ENCODE assay signal across 8 cellular contexts in the genomic region with DNA sequence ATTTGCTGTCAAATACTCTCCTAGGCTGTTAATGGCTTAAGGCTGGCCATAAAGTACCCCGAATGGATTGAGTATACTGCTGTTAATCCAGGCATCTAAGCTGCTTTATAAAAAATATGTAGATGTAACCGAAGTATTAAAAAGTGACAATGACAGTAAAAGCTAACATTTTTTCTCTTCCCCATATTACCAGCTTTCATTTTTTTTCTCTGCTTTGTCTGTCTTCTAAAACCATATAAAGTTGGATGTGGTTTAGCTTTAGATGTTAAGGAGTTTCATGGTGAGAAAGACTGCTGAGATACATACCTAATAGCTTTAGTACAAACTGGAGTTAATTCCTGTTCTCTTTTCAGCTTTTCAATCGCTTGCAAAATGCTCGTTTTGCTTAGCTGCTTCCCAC. TPM values are rescaled to one million over a fixed set of nuclear protein-coding genes. Genes with fewer than 3 reads are reported as not detected.
A peak's percentile ranks its signal among the peaks of the same experiment; 100 is the strongest.
DNase-seq lines count a peak whose midpoint lies in the region; ATAC-seq, FAIRE-seq and TF ChIP-seq lines count a peak whose summit lies in the region.

No MANE protein-coding gene starts in this region.

- H3K4me3 Mint-ChIP-seq in memory B cell = peak overlapping the region; percentile 97

- POLR2A ChIA-PET in GM12878 (lab: Charles Lee) = interaction anchor here (0.7 to 1.8 kb wide), 10 partner anchors 14 to 1136 kb away, joined by 3 to 6 read pairs (median 4); no protein-coding TSS in a partner anchor

- H4K20me1 ChIP-seq in GM12878 (ENCODE audit: control insufficient read depth, insufficient read depth) = no peaks in the 10 kb centered on the region

- H3K27ac Mint-ChIP-seq in memory B cell = no peak overlapping the region

- TF ChIP-seq CTCF in heart left ventricle (IDR thresholded peaks at IDR 0.05) = no peak
- TF ChIP-seq CTCF in GM12878 (IDR thresholded peaks at IDR 0.05 in 2 of 3, conservative IDR thresholded peaks at IDR 0.05 in 1 of 3; ENCODE audit: control insufficient read depth in 2 of 3, extremely low read depth in 1 of 3, insufficient read depth in 1 of 3, low read depth in 3 of 3, low read length in 3 of 3) = no peak
- no peak for TF ChIP-seq CTCF in vagina (IDR thresholded peaks at IDR 0.05)

- BruUV-seq in GM12878 (replicated peaks; lab: Mats Ljungman, UMichigan) = TSS peak; percentile 53

- no peaks in the 10 kb centered on the region for H3K36me3 Mint-ChIP-seq in memory B cell

- H3K36me3 ChIP-seq in heart left ventricle (no peaks in the 10 kb centered on the region), GM12878 (ENCODE audit: control insufficient read depth in 2 of 2, insufficient read depth in 2 of 2, low read length in 1 of 2) (peaks cover 0 to 5% of the 10 kb centered on the region in 2 experiments; a peak in 2 of 4 replicates), vagina (no peaks in the 10 kb centered on the region)

- RAD21 ChIA-PET in GM12878 (lab: Charles Lee; ENCODE audit: unreplicated experiment) = interaction anchor here (0.8 to 2.4 kb wide), 14 partner anchors 37 to 1212 kb away, joined by 3 to 12 read pairs (median 4); partner anchors contain the start of gene WBP4

- in situ Hi-C loops in GM12878 (cut with MboI) = no loop called here

- SMC1A ChIA-PET in GM12878 (lab: Charles Lee; ENCODE audit: uncharacterized antibody, unreplicated experiment) = interaction anchor here (0.8 to 4.2 kb wide), 15 partner anchors 10 to 230 kb away, joined by 3 to 21 read pairs (median 3); no protein-coding TSS in a partner anchor

- peaks cover 38% of the 10 kb centered on the region for H3K4me1 Mint-ChIP-seq in memory B cell

- H3K27me3 ChIP-seq in heart left ventricle = no peaks in the 10 kb centered on the region
- no peaks in the 10 kb centered on the region for H3K27me3 ChIP-seq in GM12878 (replicated peaks in 1 of 2; ENCODE audit: control insufficient read depth in 2 of 2, insufficient read depth in 2 of 2, low read length in 1 of 2)
- no peaks in the 10 kb centered on the region for H3K27me3 ChIP-seq in vagina

- H3K27ac ChIP-seq in heart left ventricle = peak overlapping the region; percentile 68 to 94 (median 90)
- H3K27ac ChIP-seq in GM12878 (ENCODE audit: control insufficient read depth, insufficient read depth) = peak overlapping the region; percentile 93
- peak overlapping the region; percentile 94 for H3K27ac ChIP-seq in vagina

- DNase-seq in heart left ventricle (no peak), Right ventricle myocardium superior (no peak), GM12878 (ENCODE audit: low read depth, low spot score) (no peak), memory B cell (ENCODE audit: low spot score in 2 of 2) (no peak), vagina (ENCODE audit: extremely low spot score in 2 of 2) (no peak), anterior cingulate cortex (lab: John Stamatoyannopoulos, UW) (no peak), 8988T (no peak)
- no peak for DNase-seq in stimulated activated CD4-positive, alpha-beta T cell treated with anti-CD3 and anti-CD28 coated beads, Interleukin-1b, Interleukin-23, amount 100 ng/mL, for 48 hours

- peak overlapping the region; percentile 35 for H2AFZ ChIP-seq in GM12878 (ENCODE audit: control insufficient read depth, low read depth, low read length)

- no peak for TF ChIP-seq EP300 in GM12878 (IDR thresholded peaks at IDR 0.05; ENCODE audit: borderline replicate concordance in 1 of 2, control insufficient read depth in 1 of 2, low read depth in 2 of 2, low read length in 2 of 2)

- 14 to 32% (median 28%) methylated on average over 4 of the region's 4 CpGs for WGBS in heart left ventricle, 4 donors
- 0% methylated on average over 4 of the region's 4 CpGs for WGBS in GM12878 (ENCODE audit: insufficient coverage, insufficient replicate concordance, low lambda C conversion rate, missing lambda C conversion rate)

- no peak for FAIRE-seq in GM12878 (lab: Jason Lieb, UNC)

- ATAC-seq in heart left ventricle = no peak
- ATAC-seq in Right ventricle myocardium superior (ENCODE audit: poor library complexity) = no peak
- ATAC-seq in GM12878 = no peak
- no peak for ATAC-seq in memory B cell (ENCODE audit: low read depth)

- no peaks in the 10 kb centered on the region for H3K27me3 Mint-ChIP-seq in memory B cell

- no peaks in the 10 kb centered on the region for H3K9me3 Mint-ChIP-seq in memory B cell

- peak overlapping the region; percentile 85 to 98 (median 90) for H3K4me3 ChIP-seq in heart left ventricle
- H3K4me3 ChIP-seq in GM12878 = peak overlapping the region; percentile 89
- H3K4me3 ChIP-seq in vagina = peak overlapping the region; percentile 94

- H3K9ac ChIP-seq in GM12878 (ENCODE audit: control insufficient read depth, insufficient read depth, low read length) = peak overlapping the region; percentile 93

- CTCF ChIA-PET in GM12878 (lab: Yijun Ruan, JAX) = interaction anchor here (0.7 to 1.8 kb wide), 9 partner anchors 13 to 604 kb away, joined by 3 to 6 read pairs (median 4); no protein-coding TSS in a partner anchor

- no peak for TF ChIP-seq POLR2A in heart left ventricle (IDR thresholded peaks at IDR 0.05)
- no peak for TF ChIP-seq POLR2A in GM12878 (IDR thresholded peaks at IDR 0.05; ENCODE audit: low read depth, low read length)
- no peak for TF ChIP-seq POLR2A in vagina (IDR thresholded peaks at IDR 0.05)

- H3K4me2 ChIP-seq in GM12878 (ENCODE audit: control insufficient read depth, insufficient read depth) = peak overlapping the region; percentile 77

- peaks cover 0 to 4% (median 0%) of the 10 kb centered on the region in 12 donors for H3K9me3 ChIP-seq in heart left ventricle
- no peaks in the 10 kb centered on the region; the same call in 2 of the 3 replicates for H3K9me3 ChIP-seq in GM12878 (replicated peaks; ENCODE audit: control insufficient read depth, insufficient read depth, low read length)
- no peaks in the 10 kb centered on the region for H3K9me3 ChIP-seq in vagina

- intact Hi-C loops in heart left ventricle (cut with DNase I) (loop anchor here in 1 of 10 donors (1.0 kb wide), 1 partner anchor 11 kb away; no protein-coding TSS in a partner anchor), Right ventricle myocardium superior (cut with DNase I) (no loop called here), GM12878 (cut with micrococcal nuclease; ENCODE audit: unreplicated experiment) (loop anchor here (5.0 to 10.0 kb wide), 5 partner anchors 135 to 1288 kb away; partner anchors contain the start of gene DGKH), vagina (cut with DNase I) (no loop called here)

- H3K4me1 ChIP-seq in heart left ventricle (peaks cover 0 to 40% (median 14%) of the 10 kb centered on the region in 12 donors), GM12878 (ENCODE audit: control insufficient read depth, insufficient read depth, low read length) (peaks cover 12% of the 10 kb centered on the region), vagina (peaks cover 22% of the 10 kb centered on the region)

- peaks cover 63% of the 10 kb centered on the region for H3K79me2 ChIP-seq in GM12878 (ENCODE audit: control insufficient read depth, insufficient read depth, low read length)

- TF ChIP-seq RAD21 in GM12878 (IDR thresholded peaks at IDR 0.05; ENCODE audit: insufficient read depth, low read depth, low read length) = no peak

TF ChIP-seq in GM12878, 131 proteins besides CTCF, POLR2A, EP300 and RAD21:
- TF ChIP-seq ZBTB40 (IDR thresholded peaks at IDR 0.05; ENCODE audit: borderline replicate concordance) = peak; percentile 57; the same call in 1 of the 2 replicates
- no peak for TF ChIP-seq STAT1 (conservative IDR thresholded peaks at IDR 0.05)

RNA-seq across cellular contexts. Expression of gene AKAP11, which starts 0.8 kb away (rescaled TPM):
- total RNA-seq in heart left ventricle (10 to 100 TPM; 18.4 to 33.7 (median 24.0) TPM), Right ventricle myocardium superior (20.7 TPM), GM12878 (2014; rRNA removed) (19.0 and 21.2 TPM in 2 replicates), GM12878 (2014; rRNA removed; fragmentation: Illumina TruSeq; extraction: Trizol) (24.9 and 26.9 TPM in 2 replicates), GM12878 (2021) (24.6 and 27.0 TPM in 2 replicates), vagina (25.0 TPM)
- polyA plus RNA-seq in heart left ventricle (10 to 100 TPM in 1 of 2 donors, 1 to 10 TPM in 1; 3.8 to 10.7 TPM), GM12878 (2011; rRNA removed) (36.8 and 55.6 TPM in 2 replicates), GM12878 (2014; fragmentation: Illumina TruSeq; extraction: Trizol) (25.1 and 31.9 TPM in 2 replicates), GM12878 (2014; fragmentation: Nextera tagmentation; extraction: Ambion mirVana) (1 to 10 TPM; 4.8 to 6.0 TPM), GM12878 (2014; rRNA removed) (13.9 and 16.8 TPM in 2 replicates), GM12878 (2016; fragmentation: Nextera tagmentation; extraction: Ambion mirVana) (1 to 10 TPM; 6.7 to 7.0 TPM)
- total RNA-seq in GM12878 (2013; cell fraction: nucleolus; rRNA removed) = 113 and 115 TPM in 2 replicates
- polyA plus RNA-seq in GM12878 (2011; ENCODE audit: low read depth) = 6.7 TPM
- polyA plus RNA-seq in GM12878 (2011; cell fraction: cytosol; rRNA removed) = 12.9 and 14.4 TPM in 2 replicates
- polyA plus RNA-seq in GM12878 (2011; cell fraction: nucleus; rRNA removed) = 24.0 and 24.6 TPM in 2 replicates
- polyA plus RNA-seq in GM12878 (2012) = 11.7 and 16.7 TPM in 2 replicates
- polyA minus RNA-seq in GM12878 (2011; rRNA and poly(A)+ RNA removed) = 52.3 and 75.3 TPM in 2 replicates
- polyA minus RNA-seq in GM12878 (2011; cell fraction: cytosol; rRNA and poly(A)+ RNA removed) = 18.3 and 23.0 TPM in 2 replicates
- polyA minus RNA-seq in GM12878 (2011; cell fraction: nucleus; rRNA and poly(A)+ RNA removed) = 31.6 and 42.1 TPM in 2 replicates
